ENCODE assay signal across 1 cellular context in genomic region chr16:2970563-2970962, GRCh38.
TF ChIP-seq lines count a peak whose summit lies in the region.

No MANE protein-coding gene starts in this region.

TF ChIP-seq in HepG2, 621 proteins besides CTCF, POLR2A, EP300 and RAD21:
- TF ChIP-seq, protein P1, sequence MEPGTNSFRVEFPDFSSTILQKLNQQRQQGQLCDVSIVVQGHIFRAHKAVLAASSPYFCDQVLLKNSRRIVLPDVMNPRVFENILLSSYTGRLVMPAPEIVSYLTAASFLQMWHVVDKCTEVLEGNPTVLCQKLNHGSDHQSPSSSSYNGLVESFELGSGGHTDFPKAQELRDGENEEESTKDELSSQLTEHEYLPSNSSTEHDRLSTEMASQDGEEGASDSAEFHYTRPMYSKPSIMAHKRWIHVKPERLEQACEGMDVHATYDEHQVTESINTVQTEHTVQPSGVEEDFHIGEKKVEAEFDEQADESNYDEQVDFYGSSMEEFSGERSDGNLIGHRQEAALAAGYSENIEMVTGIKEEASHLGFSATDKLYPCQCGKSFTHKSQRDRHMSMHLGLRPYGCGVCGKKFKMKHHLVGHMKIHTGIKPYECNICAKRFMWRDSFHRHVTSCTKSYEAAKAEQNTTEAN (CRISPR knock-in tag; conservative IDR thresholded peaks at IDR 0.05), result no peak
- TF ChIP-seq MATR3 (CRISPR knock-in tag; IDR thresholded peaks at IDR 0.05) (no peak), SP1 (IDR thresholded peaks at IDR 0.05) (no peak), SP1 (CRISPR knock-in tag; IDR thresholded peaks at IDR 0.05) (no peak), SOX5 (CRISPR knock-in tag; IDR thresholded peaks at IDR 0.05; ENCODE audit: borderline replicate concordance) (no peak), ATF7-NPFF (CRISPR knock-in tag; IDR thresholded peaks at IDR 0.05; ENCODE audit: low read depth) (no peak)
